ENCODE assay signal across 8 cellular contexts in genomic region chr21:43790053-43790524, GRCh38. TPM values are rescaled to one million over a fixed set of nuclear protein-coding genes. Genes with fewer than 3 reads are reported as not detected.
DNase-seq lines count a peak whose midpoint lies in the region.

No MANE protein-coding gene starts in this region.

- peaks cover 44% of the 10 kb centered on the region for H3K36me3 Mint-ChIP-seq in activated T-helper 2 cell treated with anti-CD3 and anti-CD28 coated beads, Interferon-gamma antibody, Interleukin-2, Interleukin-4, amounts not matched to agents 10 μg/mL and 5 μg/mL and 100 μg/mL, durations not matched to agents 14 hours and 24 hours and 36 hours (ENCODE audit: low read depth)

- H3K9me3 Mint-ChIP-seq in activated T-helper 2 cell treated with anti-CD3 and anti-CD28 coated beads, Interferon-gamma antibody, Interleukin-2, Interleukin-4, amounts not matched to agents 10 μg/mL and 5 μg/mL and 100 μg/mL, durations not matched to agents 14 hours and 24 hours and 36 hours: no peaks in the 10 kb centered on the region

- peak overlapping the region; percentile 94 for H3K27ac Mint-ChIP-seq in activated T-helper 2 cell treated with anti-CD3 and anti-CD28 coated beads, Interferon-gamma antibody, Interleukin-2, Interleukin-4, amounts not matched to agents 10 μg/mL and 5 μg/mL and 100 μg/mL, durations not matched to agents 14 hours and 24 hours and 36 hours

- H3K9ac ChIP-seq in stomach smooth muscle (ENCODE audit: low read length in 2 of 2): peak overlapping the region; percentile 47 to 73

- H3K27me3 Mint-ChIP-seq in activated T-helper 2 cell treated with anti-CD3 and anti-CD28 coated beads, Interferon-gamma antibody, Interleukin-2, Interleukin-4, amounts not matched to agents 10 μg/mL and 5 μg/mL and 100 μg/mL, durations not matched to agents 14 hours and 24 hours and 36 hours (ENCODE audit: low read depth): no peaks in the 10 kb centered on the region

- DNase-seq in NCI-H82 (lab: John Stamatoyannopoulos, UW) (peak; percentile 31), NCI-H82 treated with DMSO at 0.1 percent for 48 hours (lab: John Stamatoyannopoulos, UW; ENCODE audit: unreplicated experiment) (no peak), NCI-H526 treated with DMSO at 0.1 percent for 48 hours (lab: John Stamatoyannopoulos, UW) (no peak), OCI-M1 (lab: John Stamatoyannopoulos, UW) (no peak), SK-N-DZ (ENCODE audit: low spot score) (no peak)
- DNase-seq in activated T-helper 2 cell treated with anti-CD3 and anti-CD28 coated beads, Interferon-gamma antibody, Interleukin-2, Interleukin-4, amounts not matched to agents 10 μg/mL and 5 μg/mL and 100 μg/mL, durations not matched to agents 14 hours and 24 hours and 36 hours (ENCODE audit: low spot score): no peak

- H3K36me3 ChIP-seq in stomach smooth muscle (ENCODE audit: control insufficient read depth in 2 of 2, insufficient read depth in 2 of 2, low read length in 2 of 2): peaks cover 23 to 31% of the 10 kb centered on the region in 2 donors

- peaks cover 15% of the 10 kb centered on the region for H3K4me1 ChIP-seq in stomach smooth muscle (ENCODE audit: control insufficient read depth, insufficient read depth, low read length)

- peak overlapping the region; percentile 88 for H3K4me3 ChIP-seq in iPS-18c (ENCODE audit: insufficient read depth, low read depth, low read length)
- peak overlapping the region; percentile 63 to 87 for H3K4me3 ChIP-seq in stomach smooth muscle (ENCODE audit: low read length in 2 of 2)

- H3K4me3 Mint-ChIP-seq in activated T-helper 2 cell treated with anti-CD3 and anti-CD28 coated beads, Interferon-gamma antibody, Interleukin-2, Interleukin-4, amounts not matched to agents 10 μg/mL and 5 μg/mL and 100 μg/mL, durations not matched to agents 14 hours and 24 hours and 36 hours (ENCODE audit: low read depth): peak overlapping the region; percentile 98

- intact Hi-C loops in activated T-helper 2 cell treated with anti-CD3 and anti-CD28 coated beads, Interferon-gamma antibody, Interleukin-2, Interleukin-4, amounts not matched to agents 10 μg/mL and 5 μg/mL and 100 μg/mL, durations not matched to agents 14 hours and 24 hours and 36 hours (cut with micrococcal nuclease): no loop called here

- H3K27ac ChIP-seq in stomach smooth muscle (ENCODE audit: low read length): no peak overlapping the region

- H3K4me1 Mint-ChIP-seq in activated T-helper 2 cell treated with anti-CD3 and anti-CD28 coated beads, Interferon-gamma antibody, Interleukin-2, Interleukin-4, amounts not matched to agents 10 μg/mL and 5 μg/mL and 100 μg/mL, durations not matched to agents 14 hours and 24 hours and 36 hours (ENCODE audit: low read depth): peaks cover 20% of the 10 kb centered on the region

- no peaks in the 10 kb centered on the region for H3K27me3 ChIP-seq in stomach smooth muscle (ENCODE audit: control insufficient read depth in 1 of 2, insufficient read depth in 2 of 2, low read length in 2 of 2)

- H3K9me3 ChIP-seq in iPS-18c (ENCODE audit: control insufficient read depth, insufficient read depth, low read length) (no peaks in the 10 kb centered on the region), stomach smooth muscle (ENCODE audit: control insufficient read depth in 2 of 2, low read length in 2 of 2) (no peaks in the 10 kb centered on the region)

RNA-seq across cellular contexts. Expression of gene RRP1, which starts 0.7 kb away (rescaled TPM):
- 67.1 and 71.7 TPM in 2 replicates for total RNA-seq in activated T-helper 2 cell treated with anti-CD3 and anti-CD28 coated beads, Interferon-gamma antibody, Interleukin-2, Interleukin-4, amounts not matched to agents 10 μg/mL and 5 μg/mL and 100 μg/mL, durations not matched to agents 14 hours and 24 hours and 36 hours
- 32.7 and 45.9 TPM in 2 replicates for polyA plus RNA-seq in SK-N-DZ (2014; cell fraction: cytosol; rRNA removed)
- polyA plus RNA-seq in SK-N-DZ (2014; cell fraction: nucleus; rRNA removed): 93.3 and 129 TPM in 2 replicates

RNA-seq across cellular contexts. Expression of gene CSTB, which starts 14.0 kb away (rescaled TPM):
- total RNA-seq in activated T-helper 2 cell treated with anti-CD3 and anti-CD28 coated beads, Interferon-gamma antibody, Interleukin-2, Interleukin-4, amounts not matched to agents 10 μg/mL and 5 μg/mL and 100 μg/mL, durations not matched to agents 14 hours and 24 hours and 36 hours: 55.8 TPM in 2 replicates
- polyA plus RNA-seq in SK-N-DZ (2014; cell fraction: cytosol; rRNA removed): 8.0 and 9.6 TPM in 2 replicates
- polyA plus RNA-seq in SK-N-DZ (2014; cell fraction: nucleus; rRNA removed): 7.8 and 9.3 TPM in 2 replicates
